In the genomic region with DNA sequence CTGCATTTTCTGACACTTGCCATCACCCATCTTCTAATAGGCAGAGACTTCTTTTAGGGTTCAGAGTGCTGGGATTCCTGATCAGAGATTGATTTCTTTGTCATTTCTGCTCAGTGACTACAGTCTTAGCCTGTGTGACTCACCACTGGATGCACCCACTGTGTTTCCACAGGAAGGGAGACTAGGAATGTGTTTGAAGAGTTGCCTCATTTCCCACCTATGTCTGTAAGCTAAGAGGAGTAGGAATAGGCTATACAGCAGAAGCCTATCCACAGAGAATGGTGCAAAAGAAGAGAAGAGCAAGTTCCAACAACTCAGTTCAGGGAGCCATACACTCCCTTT, we compare ENCODE assay signal across 14 cellular contexts.
DNase-seq lines count a peak whose midpoint lies in the region; ATAC-seq and TF ChIP-seq lines count a peak whose summit lies in the region.
"Had no signal": no experiment of that assay in that cellular context is flagged by ENCODE, and none has a peak within 500 bp of the region (broad histone marks: within the 10 kb centered on the region; RNA-seq: fewer than 3 reads in every experiment).

No MANE protein-coding gene starts in this region.

- peaks cover 16% of the 10 kb centered on the region for H3K4me1 ChIP-seq in foreskin keratinocyte
- peaks cover 20 to 41% (median 28%) of the 10 kb centered on the region in 4 donors for H3K4me1 ChIP-seq in stomach
- peaks cover 5 to 47% (median 18%) of the 10 kb centered on the region in 6 donors for H3K4me1 ChIP-seq in spleen

- ATAC-seq in WTC11 (no peak), foreskin keratinocyte (peak; percentile 68), T-cell (replicated peaks in 1 of 4) (no peak)
- ATAC-seq: activated naive CD8-positive, alpha-beta T cell treated with anti-CD3 and anti-CD28 coated beads, Interleukin-2, amount 50 U/mL, for 24 hours; mucosa of descending colon; stimulated activated effector memory CD8-positive, alpha-beta T cell treated with anti-CD3 and anti-CD28 coated beads, Interleukin-12 subunit alpha, Interleukin-12 subunit beta, amount 100 ng/mL, for 72 hours had no signal

- H3K27me3 Mint-ChIP-seq in WTC11 (ENCODE audit: low read depth) = no peaks in the 10 kb centered on the region
- peaks cover 31 to 44% of the 10 kb centered on the region in 2 donors for H3K27me3 Mint-ChIP-seq in T-cell

- H3K9me3 ChIP-seq in stomach = no peaks in the 10 kb centered on the region
- H3K9me3 ChIP-seq in spleen = no peaks in the 10 kb centered on the region
- H3K9me3 ChIP-seq: mucosa of descending colon had no signal

- TF ChIP-seq CTCF in WTC11 (IDR thresholded peaks at IDR 0.05) = no peak
- TF ChIP-seq CTCF in foreskin keratinocyte (conservative IDR thresholded peaks at IDR 0.05) = no peak
- TF ChIP-seq CTCF in stomach (IDR thresholded peaks at IDR 0.05) = no peak
- no peak for TF ChIP-seq CTCF in spleen (IDR thresholded peaks at IDR 0.05 in 8 of 11, conservative IDR thresholded peaks at IDR 0.05 in 3 of 11)

- DNase-seq in HK-2 (ENCODE audit: unreplicated experiment) = peak; percentile 48
- DNase-seq in WTC11 (ENCODE audit: low spot score) = no peak
- peak; percentile 66 to 76 for DNase-seq in foreskin keratinocyte
- DNase-seq in stomach = no peak
- no peak for DNase-seq in spleen
- DNase-seq in NCI-H146 (lab: John Stamatoyannopoulos, UW) = no peak
- no peak for DNase-seq in SIG-M5 (lab: John Stamatoyannopoulos, UW)
- no peak for DNase-seq in T-cell
- DNase-seq: activated CD8-positive, alpha-beta memory T cell treated with anti-CD3 and anti-CD28 coated beads for 24 hours; activated naive CD8-positive, alpha-beta T cell treated with anti-CD3 and anti-CD28 coated beads, Interleukin-2, amount 50 U/mL, for 24 hours; mucosa of descending colon; NCI-H524 had no signal

- H3K9me3 Mint-ChIP-seq in WTC11 (no peaks in the 10 kb centered on the region), T-cell (no peaks in the 10 kb centered on the region)
- H3K9me3 Mint-ChIP-seq: activated naive CD8-positive, alpha-beta T cell treated with anti-CD3 and anti-CD28 coated beads, Interleukin-2, amount 50 U/mL, for 24 hours; stimulated activated effector memory CD8-positive, alpha-beta T cell treated with anti-CD3 and anti-CD28 coated beads, Interleukin-12 subunit alpha, Interleukin-12 subunit beta, amount 100 ng/mL, for 72 hours; T-helper 1 cell treated with Interleukin-12 subunit alpha and Interleukin-12 subunit beta and Interleukin-4 antibody, amounts not matched to agents 30 μg/mL and 1 μg/mL, for 36 hours had no signal

- intact Hi-C loops in stomach (cut with DNase I; ENCODE audit: low total_unique reads) (no loop called here), spleen (cut with DNase I; ENCODE audit: low total_unique reads) (no loop called here)

- H3K36me3 ChIP-seq in stomach = no peaks in the 10 kb centered on the region
- no peaks in the 10 kb centered on the region for H3K36me3 ChIP-seq in spleen

- POLR2A ChIA-PET in WTC11 (lab: Charles Lee) = interaction anchor here (1.0 kb wide), 1 partner anchor 60 kb away, joined by 3 read pairs; the partner anchor contains the start of gene ACTN1
- POLR2A ChIA-PET in T-cell (lab: Charles Lee) = no interaction called here

- H3K4me1 Mint-ChIP-seq in WTC11 (peaks cover 60% of the 10 kb centered on the region), T-cell (peaks cover 10 to 15% (median 12%) of the 10 kb centered on the region in 3 donors)

- TF ChIP-seq EP300 in stomach (IDR thresholded peaks at IDR 0.05) = no peak

- H3K27ac ChIP-seq in foreskin keratinocyte (no peak overlapping the region), stomach (peak overlapping the region in 4 of 5 donors; percentile 13 to 71 (median 45)), spleen (no peak overlapping the region)

- H3K36me3 Mint-ChIP-seq in WTC11 = no peaks in the 10 kb centered on the region
- H3K36me3 Mint-ChIP-seq in T-cell = no peaks in the 10 kb centered on the region
- H3K36me3 Mint-ChIP-seq: stimulated activated effector memory CD8-positive, alpha-beta T cell treated with anti-CD3 and anti-CD28 coated beads, Interleukin-12 subunit alpha, Interleukin-12 subunit beta, amount 100 ng/mL, for 72 hours had no signal

- H3K27ac Mint-ChIP-seq in WTC11 (peak overlapping the region; percentile 16; the same call in 1 of the 2 replicates), T-cell (no peak overlapping the region)
- H3K27ac Mint-ChIP-seq: activated naive CD8-positive, alpha-beta T cell treated with anti-CD3 and anti-CD28 coated beads, Interleukin-2, amount 50 U/mL, for 24 hours; stimulated activated effector memory CD8-positive, alpha-beta T cell treated with anti-CD3 and anti-CD28 coated beads, Interleukin-12 subunit alpha, Interleukin-12 subunit beta, amount 100 ng/mL, for 72 hours; T-helper 1 cell treated with Interleukin-12 subunit alpha and Interleukin-12 subunit beta and Interleukin-4 antibody, amounts not matched to agents 30 μg/mL and 1 μg/mL, for 36 hours had no signal

- no peaks in the 10 kb centered on the region for H3K27me3 ChIP-seq in foreskin keratinocyte
- H3K27me3 ChIP-seq in stomach = no peaks in the 10 kb centered on the region
- H3K27me3 ChIP-seq in spleen (replicated peaks in 1 of 7) = peaks cover 0 to 53% (median 0%) of the 10 kb centered on the region in 7 donors

- TF ChIP-seq POLR2A in stomach (IDR thresholded peaks at IDR 0.05) (no peak), spleen (IDR thresholded peaks at IDR 0.05) (no peak)

- CTCF ChIA-PET in WTC11 (lab: Charles Lee) = interaction anchor here (0.7 to 1.5 kb wide), 4 partner anchors 26 to 176 kb away, joined by 3 read pairs; no protein-coding TSS in a partner anchor
- CTCF ChIA-PET in T-cell (lab: Charles Lee) = no interaction called here

- H3K4me3 ChIP-seq in stomach (no peak overlapping the region), spleen (no peak overlapping the region)
- H3K4me3 ChIP-seq: mucosa of descending colon had no signal

- H3K4me3 Mint-ChIP-seq in WTC11 (no peak overlapping the region), T-cell (no peak overlapping the region)
- H3K4me3 Mint-ChIP-seq: activated naive CD8-positive, alpha-beta T cell treated with anti-CD3 and anti-CD28 coated beads, Interleukin-2, amount 50 U/mL, for 24 hours; stimulated activated effector memory CD8-positive, alpha-beta T cell treated with anti-CD3 and anti-CD28 coated beads, Interleukin-12 subunit alpha, Interleukin-12 subunit beta, amount 100 ng/mL, for 72 hours; T-helper 1 cell treated with Interleukin-12 subunit alpha and Interleukin-12 subunit beta and Interleukin-4 antibody, amounts not matched to agents 30 μg/mL and 1 μg/mL, for 36 hours had no signal

TF ChIP-seq in WTC11, 78 proteins besides CTCF, POLR2A, EP300 and RAD21:
- TF ChIP-seq CBFB (CRISPR knock-in tag; IDR thresholded peaks at IDR 0.05; ENCODE audit: low read depth) (no peak), SMAD4 (CRISPR knock-in tag; IDR thresholded peaks at IDR 0.05) (no peak), FOXJ3 (CRISPR knock-in tag; IDR thresholded peaks at IDR 0.05; ENCODE audit: borderline replicate concordance) (no peak)
- TF ChIP-seq, protein P1, sequence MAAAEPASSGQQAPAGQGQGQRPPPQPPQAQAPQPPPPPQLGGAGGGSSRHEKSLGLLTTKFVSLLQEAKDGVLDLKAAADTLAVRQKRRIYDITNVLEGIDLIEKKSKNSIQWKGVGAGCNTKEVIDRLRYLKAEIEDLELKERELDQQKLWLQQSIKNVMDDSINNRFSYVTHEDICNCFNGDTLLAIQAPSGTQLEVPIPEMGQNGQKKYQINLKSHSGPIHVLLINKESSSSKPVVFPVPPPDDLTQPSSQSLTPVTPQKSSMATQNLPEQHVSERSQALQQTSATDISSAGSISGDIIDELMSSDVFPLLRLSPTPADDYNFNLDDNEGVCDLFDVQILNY (CRISPR knock-in tag; IDR thresholded peaks at IDR 0.05) = no peak

Comparison
In these comparisons a context has a peak if more than half of its experiments do, and no peak if none do; other contexts are left out.
1. DNase-seq: peak in HK-2 (single experiment) and foreskin keratinocyte (2 of 2); none in WTC11 (single experiment), stomach (single experiment), spleen (single experiment), NCI-H146 (single experiment), SIG-M5 (single experiment) and T-cell (0 of 34).
2. H3K27ac ChIP-seq: peak in stomach (4 of 5); none in foreskin keratinocyte (single experiment) and spleen (0 of 8).